ENCODE assay signal across 8 cellular contexts in the genomic region with DNA sequence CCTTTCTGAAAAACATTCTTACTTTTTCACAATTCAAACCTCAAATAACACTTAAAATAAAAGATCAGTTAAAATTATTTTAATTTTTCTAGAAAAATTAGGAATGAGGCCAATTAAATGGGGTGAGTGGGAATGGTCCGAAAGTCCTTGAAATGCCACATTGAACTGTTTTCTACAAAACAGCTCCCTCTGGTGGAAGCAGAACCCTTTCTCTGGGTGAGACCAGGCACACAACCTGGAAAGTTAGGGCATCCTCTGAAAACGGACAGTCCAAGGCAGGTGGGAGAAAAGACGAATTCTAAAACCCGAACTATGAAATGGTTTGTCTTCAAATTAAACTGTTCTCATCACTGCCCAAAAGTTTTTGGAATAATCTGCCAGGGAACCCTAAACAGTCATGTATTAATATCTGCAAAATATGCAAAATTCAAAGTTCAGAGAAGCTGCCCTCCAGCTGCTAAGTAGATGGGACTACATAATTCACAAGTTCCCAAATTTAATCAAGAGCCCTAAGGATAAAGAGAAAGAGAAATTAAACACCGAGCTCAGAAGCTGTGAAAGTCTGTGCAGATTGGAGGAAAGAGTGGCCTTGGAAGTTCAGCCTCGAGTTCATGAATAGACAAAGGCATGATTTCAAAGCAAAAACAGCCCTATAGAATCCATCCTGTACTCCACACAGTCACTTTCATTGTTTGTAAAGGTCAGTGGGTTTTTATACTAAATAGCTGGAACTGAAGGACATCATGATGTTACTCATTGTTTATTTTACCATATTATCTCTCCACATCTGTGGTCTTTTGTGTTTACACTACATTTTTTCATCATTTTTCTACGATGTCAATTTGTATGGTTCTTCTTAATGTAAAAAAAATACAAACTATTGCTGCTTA.
DNase-seq lines count a peak whose midpoint lies in the region; ATAC-seq, FAIRE-seq and TF ChIP-seq lines count a peak whose summit lies in the region.

No MANE protein-coding gene starts in this region.

- no peak overlapping the region for H3K4me3 ChIP-seq in testis

- FAIRE-seq in GM19239 (lab: Jason Lieb, UNC) = peak; percentile 28

- no TSS peak for BruUV-seq in MCF 10A (replicated peaks; lab: Mats Ljungman, UMichigan)

- CTCF ChIA-PET in MCF 10A (lab: Yijun Ruan, JAX) = interaction anchor here (0.6 to 6.1 kb wide), 22 partner anchors 8 to 548 kb away, joined by 3 to 137 read pairs (median 7); no protein-coding TSS in a partner anchor

- ATAC-seq in activated T-cell treated with anti-CD3 and anti-CD28 coated beads, Interleukin-2, amount 50 U/mL, for 4 hours = no peak
- ATAC-seq in HG02938 (IDR thresholded peaks at IDR 0.05; ENCODE audit: unreplicated experiment) = no peak

- no peak overlapping the region for H3K27ac ChIP-seq in testis

- H3K27me3 ChIP-seq in testis = no peaks in the 10 kb centered on the region

- TF ChIP-seq CTCF in MCF 10A (IDR thresholded peaks at IDR 0.05; ENCODE audit: unreplicated experiment) = peak; percentile 88
- TF ChIP-seq CTCF in testis (IDR thresholded peaks at IDR 0.05) = peak; percentile 57 to 73 (median 62)

- intact Hi-C loops in MCF 10A (cut with micrococcal nuclease) (loop anchor here (1.0 to 10.0 kb wide), 8 partner anchors 34 to 1070 kb away; no protein-coding TSS in a partner anchor), testis (cut with DNase I; ENCODE audit: low total_unique reads) (loop anchor here (10.0 kb wide), 1 partner anchor 186 kb away; no protein-coding TSS in a partner anchor)

- no peaks in the 10 kb centered on the region for H3K27me3 Mint-ChIP-seq in MCF 10A (ENCODE audit: insufficient read depth, unreplicated experiment)
- peaks cover 7% of the 10 kb centered on the region for H3K27me3 Mint-ChIP-seq in activated T-cell treated with anti-CD3 and anti-CD28 coated beads, Interleukin-2, amount 50 U/mL, for 4 hours (ENCODE audit: low read depth)

- no peak for TF ChIP-seq POLR2A in testis (IDR thresholded peaks at IDR 0.05)

- DNase-seq in CD1c-positive myeloid dendritic cell (ENCODE audit: extremely low spot score) (peak; percentile 55), GM19239 (ENCODE audit: insufficient read length, low spot score) (peak; percentile 31), NCI-H446 (lab: John Stamatoyannopoulos, UW) (peak; percentile 9 to 37), MCF 10A (ENCODE audit: unreplicated experiment) (peak; percentile 52), islet precursor cell (peak; percentile 68), testis (peak; percentile 79)
- DNase-seq in activated T-cell treated with anti-CD3 and anti-CD28 coated beads, Interleukin-2, amount 50 U/mL, for 4 hours = no peak

- H3K9me3 ChIP-seq in testis = no peaks in the 10 kb centered on the region

- no peak overlapping the region for H3K27ac Mint-ChIP-seq in MCF 10A (ENCODE audit: low read depth, unreplicated experiment)

- 30 to 37% methylated on average over 7 of the region's 7 CpGs for WGBS in testis, 2 donors

- H3K4me1 ChIP-seq in testis = no peaks in the 10 kb centered on the region

- H3K9me3 Mint-ChIP-seq in MCF 10A (ENCODE audit: unreplicated experiment) = no peaks in the 10 kb centered on the region
- H3K9me3 Mint-ChIP-seq in activated T-cell treated with anti-CD3 and anti-CD28 coated beads, Interleukin-2, amount 50 U/mL, for 4 hours = no peaks in the 10 kb centered on the region

- POLR2A ChIA-PET in MCF 10A (lab: Yijun Ruan, JAX) = interaction anchor here (0.7 to 3.3 kb wide), 4 partner anchors 33 to 190 kb away, joined by 3 to 11 read pairs (median 3); no protein-coding TSS in a partner anchor

- no peak overlapping the region for H3K4me3 Mint-ChIP-seq in MCF 10A (ENCODE audit: unreplicated experiment)
- no peak overlapping the region for H3K4me3 Mint-ChIP-seq in activated T-cell treated with anti-CD3 and anti-CD28 coated beads, Interleukin-2, amount 50 U/mL, for 4 hours

- no peaks in the 10 kb centered on the region for H3K36me3 ChIP-seq in testis (ENCODE audit: low read depth, missing control alignments)

- H3K4me1 Mint-ChIP-seq in MCF 10A (ENCODE audit: insufficient read depth, unreplicated experiment) = no peaks in the 10 kb centered on the region
- H3K4me1 Mint-ChIP-seq in activated T-cell treated with anti-CD3 and anti-CD28 coated beads, Interleukin-2, amount 50 U/mL, for 4 hours (ENCODE audit: low read depth) = no peaks in the 10 kb centered on the region

- H3K36me3 Mint-ChIP-seq in MCF 10A (ENCODE audit: insufficient read depth, unreplicated experiment) = no peaks in the 10 kb centered on the region
- no peaks in the 10 kb centered on the region for H3K36me3 Mint-ChIP-seq in activated T-cell treated with anti-CD3 and anti-CD28 coated beads, Interleukin-2, amount 50 U/mL, for 4 hours (ENCODE audit: insufficient read depth)
